Comparison of ENCODE assay signal across 8 cellular contexts in the genomic region with DNA sequence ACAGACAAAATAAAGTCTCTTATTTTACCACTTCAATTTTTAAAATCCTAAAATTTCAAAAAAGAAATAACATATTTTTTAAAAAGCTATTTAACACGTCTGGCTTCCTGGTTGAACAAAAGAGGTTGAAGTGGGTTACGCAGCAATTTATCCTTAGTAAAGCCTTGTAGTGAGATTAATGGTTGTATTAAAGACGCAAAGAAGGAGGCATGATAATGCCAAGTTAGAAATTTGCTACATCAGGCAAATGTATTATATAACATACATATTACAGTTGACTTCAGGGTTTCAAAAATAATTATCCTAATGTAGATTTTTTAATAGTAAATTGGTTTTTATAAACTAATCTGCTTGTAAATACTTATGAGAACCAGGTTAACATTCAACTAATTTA. TPM values are rescaled to one million over a fixed set of nuclear protein-coding genes. Genes with fewer than 3 reads are reported as not detected.
DNase-seq lines count a peak whose midpoint lies in the region; ATAC-seq, FAIRE-seq and TF ChIP-seq lines count a peak whose summit lies in the region.

No MANE protein-coding gene starts in this region.

- DNase-seq in D721Med (ENCODE audit: insufficient read length, low spot score) (no peak), osteoblast (ENCODE audit: insufficient read length, low spot score, missing footprints) (no peak), Ammon's horn (ENCODE audit: low spot score) (no peak), middle frontal gyrus (ENCODE audit: extremely low spot score, low spot score) (no peak), epidermal melanocyte (ENCODE audit: insufficient read length, low spot score) (no peak)

- H3K36me3 ChIP-seq in KMS-11 (ENCODE audit: insufficient read depth) (no peaks in the 10 kb centered on the region), ectodermal cell (ENCODE audit: control insufficient read depth, insufficient read depth, low read length) (no peaks in the 10 kb centered on the region), osteoblast (ENCODE audit: insufficient read depth, low read length) (no peaks in the 10 kb centered on the region)

- peak overlapping the region; percentile 12; the same call in 1 of the 2 replicates for H3K4me2 ChIP-seq in KMS-11
- peak overlapping the region; percentile 84 for H3K4me2 ChIP-seq in osteoblast (ENCODE audit: insufficient read depth, low read length)

- peak; percentile 51 for FAIRE-seq in D721Med (lab: Jason Lieb, UNC)

- whole genome bisulfite sequencing in ectodermal cell, 2 experiments: 49 to 72% methylated on average over 2 of the region's 3 CpGs

- H3K4me3 ChIP-seq in KMS-11 (IDR thresholded peaks at IDR 0.05; ENCODE audit: insufficient read depth, low read depth, low read length) (no peak overlapping the region), ectodermal cell (ENCODE audit: insufficient read depth, low read depth, low read length) (no peak overlapping the region), osteoblast (ENCODE audit: insufficient read depth, low read length) (no peak overlapping the region)

- H3K27ac ChIP-seq in KMS-11 (no peak overlapping the region), ectodermal cell (ENCODE audit: insufficient read depth, low read depth, low read length, poor library complexity, severe bottlenecking) (peak overlapping the region; percentile 70), osteoblast (ENCODE audit: low read depth, low read length) (peak overlapping the region; percentile 88)

- H3K9me3 ChIP-seq in ectodermal cell (ENCODE audit: control insufficient read depth, low read length): no peaks in the 10 kb centered on the region
- no peaks in the 10 kb centered on the region for H3K9me3 ChIP-seq in osteoblast (ENCODE audit: low read depth, low read length)

- TF ChIP-seq CTCF in D721Med (IDR thresholded peaks at IDR 0.05; ENCODE audit: insufficient read depth, missing control alignments): no peak
- TF ChIP-seq CTCF in KMS-11 (conservative IDR thresholded peaks at IDR 0.05; ENCODE audit: low read depth, low read length): no peak
- TF ChIP-seq CTCF in osteoblast (IDR thresholded peaks at IDR 0.05; ENCODE audit: extremely low read depth, low read depth, low read length): no peak

- H3K27me3 ChIP-seq in KMS-11 (ENCODE audit: insufficient read depth, low read depth) (no peaks in the 10 kb centered on the region), ectodermal cell (ENCODE audit: control insufficient read depth, insufficient read depth, low read length, poor library complexity, severe bottlenecking) (no peaks in the 10 kb centered on the region), osteoblast (ENCODE audit: insufficient read depth, low read length) (no peaks in the 10 kb centered on the region)

- no peak for ATAC-seq in GM21737 (IDR thresholded peaks at IDR 0.05; ENCODE audit: unreplicated experiment)

- peaks cover 35% of the 10 kb centered on the region for H4K20me1 ChIP-seq in KMS-11 (ENCODE audit: insufficient read depth)
- peaks cover 7% of the 10 kb centered on the region for H4K20me1 ChIP-seq in osteoblast (ENCODE audit: insufficient read depth, low read length)

- peaks cover 49% of the 10 kb centered on the region for H3K4me1 ChIP-seq in KMS-11 (ENCODE audit: low read depth, poor library complexity, severe bottlenecking)
- peaks cover 9% of the 10 kb centered on the region for H3K4me1 ChIP-seq in ectodermal cell (ENCODE audit: control insufficient read depth, insufficient read depth, low read length)
- H3K4me1 ChIP-seq in osteoblast (ENCODE audit: insufficient read depth, low read length): peaks cover 16% of the 10 kb centered on the region

- H2AFZ ChIP-seq in KMS-11 (ENCODE audit: low read depth) (no peak overlapping the region), osteoblast (ENCODE audit: low read length) (no peak overlapping the region)

- no peak overlapping the region for H3K9ac ChIP-seq in KMS-11

- peaks cover 63% of the 10 kb centered on the region for H3K79me2 ChIP-seq in KMS-11 (ENCODE audit: insufficient read depth, low read depth)
- peaks cover 76% of the 10 kb centered on the region for H3K79me2 ChIP-seq in osteoblast (ENCODE audit: insufficient read depth, low read length)

RNA-seq across cellular contexts. Expression of a gene that starts 35.3 kb away (rescaled TPM):
- 61.2 TPM for polyA plus RNA-seq in ectodermal cell (2013, experiment 1 of 4)
- 70.5 TPM for polyA plus RNA-seq in ectodermal cell (2013, experiment 2 of 4)
- 44.5 TPM for polyA plus RNA-seq in ectodermal cell (2013, experiment 3 of 4)
- polyA plus RNA-seq in ectodermal cell (2013, experiment 4 of 4): 52.0 TPM
- 49.9 and 53.0 TPM in 2 replicates for total RNA-seq in osteoblast
